In the genomic region with DNA sequence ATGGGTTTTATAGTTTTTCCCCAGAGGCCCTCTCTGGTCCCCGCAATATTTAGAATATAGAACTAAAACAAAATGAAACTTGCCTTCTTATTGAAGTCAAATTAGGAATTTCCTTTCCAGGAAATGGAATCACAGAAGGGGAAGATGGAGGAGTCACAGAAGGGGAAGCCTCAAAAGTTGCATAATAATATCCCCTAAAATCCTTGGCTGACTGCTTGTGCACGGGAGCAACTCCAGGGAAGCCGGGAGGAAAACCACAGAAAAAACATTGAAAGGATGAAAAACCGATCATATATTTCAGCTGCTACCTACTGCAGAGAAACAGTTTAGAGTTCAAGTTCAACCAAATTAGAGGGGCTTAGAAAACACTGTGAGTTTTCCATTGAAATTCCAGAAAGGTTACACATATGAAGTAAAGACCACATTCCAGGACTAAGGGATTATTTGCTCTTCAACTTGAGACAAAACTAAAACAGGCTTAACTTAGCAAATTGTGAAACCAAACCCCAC, we compare ENCODE assay signal across 1 cellular context.
TF ChIP-seq lines count a peak whose summit lies in the region.

No MANE protein-coding gene starts in this region.

TF ChIP-seq in HCT116, 20 proteins besides CTCF, POLR2A, EP300 and RAD21 (continued from another document):
- TF ChIP-seq CBX3 (IDR thresholded peaks at IDR 0.05; ENCODE audit: low read depth) (no peak), EGR1 (IDR thresholded peaks at IDR 0.05; ENCODE audit: low read depth) (no peak), TCF7L2 (IDR thresholded peaks at IDR 0.05; ENCODE audit: borderline replicate concordance, extremely low read depth, insufficient read depth, insufficient read length) (no peak), ELF1 (IDR thresholded peaks at IDR 0.05; ENCODE audit: borderline replicate concordance, low read depth) (no peak), SIN3A (IDR thresholded peaks at IDR 0.05; ENCODE audit: low read depth) (no peak), JUND (IDR thresholded peaks at IDR 0.05) (no peak), ZNF274 (IDR thresholded peaks at IDR 0.05; ENCODE audit: low read depth, low read length) (no peak)
- TF ChIP-seq, protein P1, sequence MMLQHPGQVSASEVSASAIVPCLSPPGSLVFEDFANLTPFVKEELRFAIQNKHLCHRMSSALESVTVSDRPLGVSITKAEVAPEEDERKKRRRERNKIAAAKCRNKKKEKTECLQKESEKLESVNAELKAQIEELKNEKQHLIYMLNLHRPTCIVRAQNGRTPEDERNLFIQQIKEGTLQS (IDR thresholded peaks at IDR 0.05) = no peak
